ENCODE assay signal across 9 cellular contexts in genomic region chr20:10915815-10916214, GRCh38.
"Had no signal": no experiment of that assay in that cellular context is flagged by ENCODE, and none has a peak within 500 bp of the region (broad histone marks: within the 10 kb centered on the region; RNA-seq: fewer than 3 reads in every experiment).

No MANE protein-coding gene starts in this region.

- H3K9me3 ChIP-seq: HAP-1 had no signal

- H3K27ac Mint-ChIP-seq: HFFc6, IgD-negative memory B cell had no signal

- H3K36me3 ChIP-seq: HAP-1 had no signal

- H2AFZ ChIP-seq: GM23248 had no signal

- H3K27ac ChIP-seq: GM23248, HL-60 had no signal

- H3K9ac ChIP-seq: GM23248 had no signal

- H3K4me1 ChIP-seq: HAP-1 had no signal

- H3K27me3 Mint-ChIP-seq: IgD-negative memory B cell had no signal

- DNase-seq: GM23248, GOT3, H7, HFFc6, KBM-7 had no signal

- ATAC-seq: HCT116 had no signal

- H3K4me3 ChIP-seq: GM23248, HAP-1 had no signal

- H3K4me3 Mint-ChIP-seq: HFFc6, IgD-negative memory B cell had no signal

- H3K4me1 Mint-ChIP-seq: IgD-negative memory B cell had no signal
